Comparison of ENCODE assay signal across 1 cellular context in genomic region chr6:3798211-3798909, GRCh38.
TF ChIP-seq lines count a peak whose summit lies in the region.

No MANE protein-coding gene starts in this region.

TF ChIP-seq in GM12878, 131 proteins besides CTCF, POLR2A, EP300 and RAD21 (continued from another document):
- TF ChIP-seq RBBP5 (conservative IDR thresholded peaks at IDR 0.05), result no peak
- TF ChIP-seq ETV6 (conservative IDR thresholded peaks at IDR 0.05 in 1 of 2, IDR thresholded peaks at IDR 0.05 in 1 of 2; ENCODE audit: borderline replicate concordance in 1 of 2, low read depth in 1 of 2), result peak in 1 of 2 experiments; percentile 18; a peak in 1 of 4 replicates
- TF ChIP-seq NFXL1 (IDR thresholded peaks at IDR 0.05; ENCODE audit: borderline replicate concordance), result no peak
- TF ChIP-seq, protein P1, sequence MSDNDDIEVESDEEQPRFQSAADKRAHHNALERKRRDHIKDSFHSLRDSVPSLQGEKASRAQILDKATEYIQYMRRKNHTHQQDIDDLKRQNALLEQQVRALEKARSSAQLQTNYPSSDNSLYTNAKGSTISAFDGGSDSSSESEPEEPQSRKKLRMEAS (IDR thresholded peaks at IDR 0.05; ENCODE audit: low read depth, low read length), result no peak
- TF ChIP-seq YY1 (IDR thresholded peaks at IDR 0.05; ENCODE audit: low read depth, low read length), result no peak
- no peak for TF ChIP-seq SPI1 (IDR thresholded peaks at IDR 0.05; ENCODE audit: borderline replicate concordance, insufficient read depth, low read depth, low read length)
- TF ChIP-seq SREBF1 (IDR thresholded peaks at IDR 0.05; ENCODE audit: low read length), result no peak
- TF ChIP-seq GABPA (IDR thresholded peaks at IDR 0.05; ENCODE audit: low read depth), result no peak
- no peak for TF ChIP-seq BRCA1 (IDR thresholded peaks at IDR 0.05; ENCODE audit: low read depth, low read length)
- TF ChIP-seq E4F1 (IDR thresholded peaks at IDR 0.05; ENCODE audit: borderline replicate concordance, partially characterized antibody), result no peak
- TF ChIP-seq PAX5 (IDR thresholded peaks at IDR 0.05; ENCODE audit: borderline replicate concordance, low read depth, low read length), result peak; percentile 79; the same call in 1 of the 2 replicates
- no peak for TF ChIP-seq ZNF687 (IDR thresholded peaks at IDR 0.05)
- TF ChIP-seq ZSCAN29 (IDR thresholded peaks at IDR 0.05), result no peak
- TF ChIP-seq ZNF622 (IDR thresholded peaks at IDR 0.05), result no peak
- no peak for TF ChIP-seq E2F8 (IDR thresholded peaks at IDR 0.05; ENCODE audit: low read depth, partially characterized antibody)
- TF ChIP-seq IRF3 (IDR thresholded peaks at IDR 0.05), result no peak
- no peak for TF ChIP-seq MEF2B (IDR thresholded peaks at IDR 0.05; ENCODE audit: partially characterized antibody, poor library complexity, severe bottlenecking)
- no peak for TF ChIP-seq MEF2A (IDR thresholded peaks at IDR 0.05; ENCODE audit: insufficient read depth, low read depth, low read length)
- 0 out of 2 replicates have a peak, but pooled peaks have one; percentile 18 for TF ChIP-seq TCF12 (IDR thresholded peaks at IDR 0.05; ENCODE audit: low read depth, low read length)
- no peak for TF ChIP-seq TCF7 (IDR thresholded peaks at IDR 0.05; ENCODE audit: borderline replicate concordance)
- TF ChIP-seq NBN (IDR thresholded peaks at IDR 0.05), result no peak
- no peak for TF ChIP-seq SMAD1 (IDR thresholded peaks at IDR 0.05; ENCODE audit: low read depth, partially characterized antibody)
